ENCODE assay signal across 24 cellular contexts in the genomic region with DNA sequence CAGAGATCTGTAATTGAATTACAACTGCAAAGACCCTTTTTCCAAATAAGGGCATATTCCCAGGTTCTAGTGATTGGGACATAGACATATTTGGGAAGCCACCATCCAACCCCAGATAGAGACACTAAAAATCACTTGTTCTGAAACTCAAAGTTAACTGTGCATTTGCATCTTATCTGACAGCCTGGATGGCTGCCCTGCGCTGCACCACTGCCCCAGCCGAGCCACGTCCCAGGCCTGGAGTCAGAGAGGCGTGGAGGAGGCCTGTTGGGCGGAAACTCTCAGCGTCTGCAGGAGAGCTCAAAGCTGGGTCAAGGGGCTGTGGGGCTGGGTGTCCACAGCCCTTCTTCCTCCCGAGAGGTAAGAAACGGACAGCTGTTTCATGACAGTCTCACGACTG.
"Had no signal": no experiment of that assay in that cellular context is flagged by ENCODE, and none has a peak within 500 bp of the region (broad histone marks: within the 10 kb centered on the region; RNA-seq: fewer than 3 reads in every experiment).

No MANE protein-coding gene starts in this region.

- H3K4me3 ChIP-seq: gastrocnemius medialis, lung, pancreas, right atrium auricular region, skin epidermis, spleen, testis, tibial artery, upper lobe of right lung, uterus had no signal

- H3K27ac ChIP-seq: epithelial cell of prostate, gastrocnemius medialis, neutrophil, pancreas, right atrium auricular region, skin epidermis, spleen, testis, tibial artery, upper lobe of right lung, uterus had no signal

- H3K9me3 ChIP-seq: gastrocnemius medialis, neutrophil, pancreas, testis, tibial artery, upper lobe of right lung, uterus had no signal

- H3K27me3 ChIP-seq: gastrocnemius medialis, neutrophil, pancreas, right atrium auricular region, testis, upper lobe of right lung, uterus had no signal

- DNase-seq: effector CD8-positive, alpha-beta T cell; endodermal cell; foreskin fibroblast; gastrocnemius medialis; natural killer cell; pancreas; spleen; stimulated activated CD4-positive, alpha-beta T cell treated with anti-CD3 and anti-CD28 coated beads, Interleukin-4, amount 100 ng/mL, for 4 hours; stimulated activated naive CD8-positive, alpha-beta T cell treated with anti-CD3 and anti-CD28 coated beads, Interleukin-15, Interleukin-2, amounts not matched to agents 100 U/mL and 50 U/mL, for 24 hours; substantia nigra; testis; tibial artery; upper lobe of right lung; uterus had no signal

- ATAC-seq: esophagus mucosa; gastrocnemius medialis; left lobe of liver; natural killer cell; pancreas; stimulated activated memory B cell treated with anti-CD40 and anti-IgM and Interleukin-4, amounts not matched to agents 10 μg/mL and 1 μg/mL and 100 μg/mL, for 72 hours; stimulated activated naive CD8-positive, alpha-beta T cell treated with anti-CD3 and anti-CD28 coated beads, Interleukin-15, Interleukin-2, amounts not matched to agents 100 U/mL and 50 U/mL, for 24 hours; upper lobe of right lung had no signal

- FAIRE-seq: colon, keratinocyte, pancreas had no signal

- H3K4me1 ChIP-seq: gastrocnemius medialis, pancreas, right atrium auricular region, spleen, testis, upper lobe of right lung, uterus had no signal

- H3K36me3 ChIP-seq: gastrocnemius medialis, neutrophil, pancreas, right atrium auricular region, spleen, tibial artery, upper lobe of right lung, uterus had no signal
